Comparison of ENCODE assay signal across 18 cellular contexts in the genomic region with DNA sequence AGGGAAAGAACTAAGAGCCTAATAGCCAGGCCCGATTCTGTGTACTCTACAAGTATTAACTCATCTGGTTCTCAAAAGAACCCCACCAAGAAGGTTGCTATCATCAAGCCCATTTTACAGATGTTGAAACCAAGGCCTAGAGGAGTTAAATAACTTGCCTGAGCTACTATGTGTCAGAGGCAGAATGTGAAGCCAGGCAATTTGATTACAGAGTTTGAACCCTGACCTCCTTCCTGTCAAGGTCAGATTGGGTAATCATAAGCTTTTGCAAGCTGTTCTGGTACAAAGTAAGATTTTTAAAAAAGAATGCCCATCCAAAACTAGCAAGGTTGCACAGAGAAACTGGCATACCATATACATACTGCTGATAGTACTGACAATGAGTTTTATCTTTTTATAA.
DNase-seq lines count a peak whose midpoint lies in the region; ATAC-seq and TF ChIP-seq lines count a peak whose summit lies in the region.
"Had no signal": no experiment of that assay in that cellular context is flagged by ENCODE, and none has a peak within 500 bp of the region (broad histone marks: within the 10 kb centered on the region; RNA-seq: fewer than 3 reads in every experiment).

No MANE protein-coding gene starts in this region.

- no peaks in the 10 kb centered on the region for H3K36me3 Mint-ChIP-seq in brain
- H3K36me3 Mint-ChIP-seq: CD8-positive, alpha-beta T cell had no signal

- H3K4me1 Mint-ChIP-seq in brain: peaks cover 31% of the 10 kb centered on the region

- peaks cover 16% of the 10 kb centered on the region for H3K27me3 Mint-ChIP-seq in brain

- TF ChIP-seq CTCF in brain (conservative IDR thresholded peaks at IDR 0.05): no peak
- no peak for TF ChIP-seq CTCF in liver (IDR thresholded peaks at IDR 0.05; ENCODE audit: low read depth, low read length, missing input control)
- TF ChIP-seq CTCF in GM13977 (IDR thresholded peaks at IDR 0.05; ENCODE audit: extremely low read depth, insufficient read depth, missing control alignments): no peak

- in situ Hi-C loops in GM13977 (cut with MboI; ENCODE audit: low pct_unique_long_range_greater_than_20kb, low sequenced_read_pairs, unreplicated experiment): no loop called here

- peaks cover 0 to 10% (median 0%) of the 10 kb centered on the region in 5 experiments for H3K9me3 Mint-ChIP-seq in brain
- H3K9me3 Mint-ChIP-seq: CD8-positive, alpha-beta T cell; H9 had no signal

- H3K9me3 ChIP-seq in liver (ENCODE audit: control insufficient read depth in 4 of 4, low read length in 3 of 4): no peaks in the 10 kb centered on the region
- H3K9me3 ChIP-seq: BLaER1 treated with 17β-estradiol and CSF1 and Interleukin-3, amounts not matched to agents 10 nM and 100 nM had no signal

- H3K36me3 ChIP-seq in liver (ENCODE audit: control insufficient read depth in 4 of 4, insufficient read depth in 3 of 4, low read depth in 1 of 4, low read length in 3 of 4): no peaks in the 10 kb centered on the region
- H3K36me3 ChIP-seq: BLaER1 treated with 17β-estradiol and CSF1 and Interleukin-3, amounts not matched to agents 10 nM and 100 nM had no signal

- DNase-seq in NOMO-1 treated with DMSO at 0.1 percent for 48 hours (lab: John Stamatoyannopoulos, UW; ENCODE audit: unreplicated experiment) (peak; percentile 4), NOMO-1 treated with dmso at 0.1 percent for 144 hours (lab: John Stamatoyannopoulos, UW; ENCODE audit: unreplicated experiment) (no peak), GM13977 (ENCODE audit: low spot score) (no peak), NCI-H748 treated with DMSO at 0.1 percent for 48 hours (lab: John Stamatoyannopoulos, UW) (no peak), GM19240 (ENCODE audit: insufficient read length, low spot score) (no peak)
- DNase-seq: 8988T; Calu3; CD8-positive, alpha-beta T cell; DMS79 treated with DMSO at 0.1 percent for 48 hours; GF-D8; H9; IMR-90 had no signal

- H3K4me3 Mint-ChIP-seq in brain: peak overlapping the region in 3 of 5 experiments; percentile 33 to 40 (median 39)
- H3K4me3 Mint-ChIP-seq: CD8-positive, alpha-beta T cell; H9 had no signal

- 79% methylated on average over 1 of the region's 1 CpG for WGBS in liver

- no peak for ATAC-seq in HG03175 (IDR thresholded peaks at IDR 0.05; ENCODE audit: unreplicated experiment)
- ATAC-seq: CD8-positive, alpha-beta T cell had no signal

- H3K4me3 ChIP-seq in liver (ENCODE audit: low read depth in 1 of 3, low read length in 3 of 3): no peak overlapping the region
- H3K4me3 ChIP-seq: BLaER1 treated with 17β-estradiol and CSF1 and Interleukin-3, amounts not matched to agents 10 nM and 100 nM had no signal

- H3K27ac ChIP-seq in liver (ENCODE audit: low read depth in 1 of 2, low read length in 2 of 2): peak overlapping the region; percentile 35 to 56
- H3K27ac ChIP-seq: BLaER1 treated with 17β-estradiol and CSF1 and Interleukin-3, amounts not matched to agents 10 nM and 100 nM; HL-60 had no signal

- no peak overlapping the region for H3K9ac ChIP-seq in liver (ENCODE audit: low read depth in 1 of 2, low read length in 2 of 2)
- H3K9ac ChIP-seq: BLaER1 treated with 17β-estradiol and CSF1 and Interleukin-3, amounts not matched to agents 10 nM and 100 nM had no signal

- H3K4me1 ChIP-seq in liver (ENCODE audit: control insufficient read depth in 4 of 4, insufficient read depth in 4 of 4, low read length in 3 of 4): peaks cover 6 to 45% (median 38%) of the 10 kb centered on the region in 4 donors

- H3K27me3 ChIP-seq in liver (ENCODE audit: control insufficient read depth in 4 of 4, insufficient read depth in 4 of 4, low read length in 3 of 4): no peaks in the 10 kb centered on the region

- TF ChIP-seq RAD21 in liver (IDR thresholded peaks at IDR 0.05): peak; percentile 54 to 55

- H3K27ac Mint-ChIP-seq in brain: peak overlapping the region in 2 of 5 experiments; percentile 88 to 99
- H3K27ac Mint-ChIP-seq: B cell; CD8-positive, alpha-beta T cell; H9 had no signal

TF ChIP-seq in liver, 16 proteins besides CTCF, POLR2A, EP300 and RAD21:
- TF ChIP-seq HNF4G (IDR thresholded peaks at IDR 0.05) (peak; percentile 77), EGR1 (IDR thresholded peaks at IDR 0.05; ENCODE audit: low read depth in 2 of 2) (peak in 1 of 2 donors; percentile 28), NR2F2 (IDR thresholded peaks at IDR 0.05) (peak; percentile 84), FOXA1 (IDR thresholded peaks at IDR 0.05) (peak; percentile 67), FOXA2 (IDR thresholded peaks at IDR 0.05) (peak; percentile 24), SP1 (IDR thresholded peaks at IDR 0.05) (peak; percentile 95), JUND (IDR thresholded peaks at IDR 0.05) (peak; percentile 71 to 84), YY1 (IDR thresholded peaks at IDR 0.05) (peak; percentile 60), GABPA (IDR thresholded peaks at IDR 0.05 in 1 of 2, conservative IDR thresholded peaks at IDR 0.05 in 1 of 2) (peak in 1 of 2 donors; percentile 47), TAF1 (conservative IDR thresholded peaks at IDR 0.05) (no peak), RXRA (IDR thresholded peaks at IDR 0.05) (peak; percentile 95 to 98), REST (IDR thresholded peaks at IDR 0.05) (peak; percentile 54), HNF4A (conservative IDR thresholded peaks at IDR 0.05) (peak; percentile 92 to 97)
- TF ChIP-seq, protein P1, sequence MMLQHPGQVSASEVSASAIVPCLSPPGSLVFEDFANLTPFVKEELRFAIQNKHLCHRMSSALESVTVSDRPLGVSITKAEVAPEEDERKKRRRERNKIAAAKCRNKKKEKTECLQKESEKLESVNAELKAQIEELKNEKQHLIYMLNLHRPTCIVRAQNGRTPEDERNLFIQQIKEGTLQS (IDR thresholded peaks at IDR 0.05): peak; percentile 81
- TF ChIP-seq, protein P2, sequence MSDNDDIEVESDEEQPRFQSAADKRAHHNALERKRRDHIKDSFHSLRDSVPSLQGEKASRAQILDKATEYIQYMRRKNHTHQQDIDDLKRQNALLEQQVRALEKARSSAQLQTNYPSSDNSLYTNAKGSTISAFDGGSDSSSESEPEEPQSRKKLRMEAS (IDR thresholded peaks at IDR 0.05): peak; percentile 97
- TF ChIP-seq, protein P3, sequence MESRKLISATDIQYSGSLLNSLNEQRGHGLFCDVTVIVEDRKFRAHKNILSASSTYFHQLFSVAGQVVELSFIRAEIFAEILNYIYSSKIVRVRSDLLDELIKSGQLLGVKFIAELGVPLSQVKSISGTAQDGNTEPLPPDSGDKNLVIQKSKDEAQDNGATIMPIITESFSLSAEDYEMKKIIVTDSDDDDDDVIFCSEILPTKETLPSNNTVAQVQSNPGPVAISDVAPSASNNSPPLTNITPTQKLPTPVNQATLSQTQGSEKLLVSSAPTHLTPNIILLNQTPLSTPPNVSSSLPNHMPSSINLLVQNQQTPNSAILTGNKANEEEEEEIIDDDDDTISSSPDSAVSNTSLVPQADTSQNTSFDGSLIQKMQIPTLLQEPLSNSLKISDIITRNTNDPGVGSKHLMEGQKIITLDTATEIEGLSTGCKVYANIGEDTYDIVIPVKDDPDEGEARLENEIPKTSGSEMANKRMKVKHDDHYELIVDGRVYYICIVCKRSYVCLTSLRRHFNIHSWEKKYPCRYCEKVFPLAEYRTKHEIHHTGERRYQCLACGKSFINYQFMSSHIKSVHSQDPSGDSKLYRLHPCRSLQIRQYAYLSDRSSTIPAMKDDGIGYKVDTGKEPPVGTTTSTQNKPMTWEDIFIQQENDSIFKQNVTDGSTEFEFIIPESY (IDR thresholded peaks at IDR 0.05): peak; percentile 78
